ENCODE assay signal across 12 cellular contexts in genomic region chr6:6730831-6731230, GRCh38.
DNase-seq lines count a peak whose midpoint lies in the region; FAIRE-seq and TF ChIP-seq lines count a peak whose summit lies in the region.
"Had no signal": no experiment of that assay in that cellular context is flagged by ENCODE, and none has a peak within 500 bp of the region (broad histone marks: within the 10 kb centered on the region; RNA-seq: fewer than 3 reads in every experiment).

No MANE protein-coding gene starts in this region.

- no peaks in the 10 kb centered on the region for H4K20me1 ChIP-seq in keratinocyte (ENCODE audit: control insufficient read depth, extremely low read depth, insufficient read depth, low read length)

- no peak overlapping the region for H3K4me3 Mint-ChIP-seq in HFFc6

- dilution Hi-C loops in keratinocyte (cut with MboI; ENCODE audit: extremely low pct_ligation_motif_present, low sequenced_read_pairs), result no loop called here

- peaks cover 6% of the 10 kb centered on the region for H3K4me1 ChIP-seq in keratinocyte (ENCODE audit: control insufficient read depth, extremely low read depth, insufficient read depth, low read length)
- no peaks in the 10 kb centered on the region for H3K4me1 ChIP-seq in ovary (ENCODE audit: insufficient read depth)

- no peak for TF ChIP-seq POLR2A in ovary (IDR thresholded peaks at IDR 0.05)

- CTCF ChIA-PET in AG04449 (lab: Yijun Ruan, JAX), result interaction anchor here (0.9 to 1.1 kb wide), 2 partner anchors 9 to 13 kb away, joined by 3 to 4 read pairs; no protein-coding TSS in a partner anchor

- TF ChIP-seq EP300 in ovary (IDR thresholded peaks at IDR 0.05), result no peak

- peaks cover 16% of the 10 kb centered on the region for H3K4me1 Mint-ChIP-seq in HFFc6 (ENCODE audit: low read depth)

- intact Hi-C loops in ovary (cut with DNase I), result no loop called here

- TF ChIP-seq CTCF in AG04449 (IDR thresholded peaks at IDR 0.05; ENCODE audit: insufficient read depth, low read length, missing control alignments) (no peak), HFFc6 (IDR thresholded peaks at IDR 0.05) (no peak), keratinocyte (optimal IDR thresholded peaks at IDR 0.05 in 1 of 3, IDR thresholded peaks at IDR 0.05 in 1 of 3, conservative IDR thresholded peaks at IDR 0.05 in 1 of 3; ENCODE audit: extremely low read depth in 1 of 3, insufficient read depth in 2 of 3, low read length in 3 of 3) (no peak), ovary (IDR thresholded peaks at IDR 0.05) (no peak)

- H3K36me3 ChIP-seq in keratinocyte (ENCODE audit: control insufficient read depth in 2 of 2, extremely low read depth in 1 of 2, insufficient read depth in 2 of 2, low read length in 2 of 2) (no peaks in the 10 kb centered on the region), ovary (no peaks in the 10 kb centered on the region)
- H3K36me3 ChIP-seq: suprapubic skin had no signal

- H3K79me2 ChIP-seq in keratinocyte (ENCODE audit: control insufficient read depth, insufficient read depth, low read length), result no peaks in the 10 kb centered on the region

- H3K27ac ChIP-seq in keratinocyte (ENCODE audit: control insufficient read depth, insufficient read depth, low read length), result no peak overlapping the region
- H3K27ac ChIP-seq in ovary, result no peak overlapping the region
- H3K27ac ChIP-seq: suprapubic skin had no signal

- no peaks in the 10 kb centered on the region for H3K9me3 ChIP-seq in keratinocyte (ENCODE audit: control insufficient read depth, low read depth, low read length)
- H3K9me3 ChIP-seq in ovary, result no peaks in the 10 kb centered on the region
- H3K9me3 ChIP-seq: suprapubic skin had no signal

- peak; percentile 78 for DNase-seq in AG04449 (ENCODE audit: low read depth, low spot score)
- DNase-seq in HFFc6, result peak; percentile 86
- peak; percentile 94 for DNase-seq in astrocyte of the hippocampus (ENCODE audit: low read depth, low spot score)
- no peak for DNase-seq in keratinocyte (ENCODE audit: low read depth, low spot score)
- DNase-seq in activated CD8-positive, alpha-beta memory T cell treated with anti-CD3 and anti-CD28 coated beads for 24 hours, result no peak
- DNase-seq in ovary, result no peak
- DNase-seq in COR-L47 (lab: John Stamatoyannopoulos, UW), result no peak
- no peak for DNase-seq in activated naive CD4-positive, alpha-beta T cell treated with Interleukin-2 at 50 U/mL for 16 hours
- DNase-seq: activated T-cell treated with anti-CD3 and anti-CD28 coated beads for 4 hours; effector memory CD4-positive, alpha-beta T cell had no signal

- no peak overlapping the region for H3K4me3 ChIP-seq in AG04449 (ENCODE audit: low read depth, low read length)
- no peak overlapping the region for H3K4me3 ChIP-seq in keratinocyte (ENCODE audit: control insufficient read depth in 2 of 3, extremely low read depth in 1 of 3, insufficient read depth in 2 of 3, low read depth in 1 of 3, low read length in 3 of 3)
- no peak overlapping the region for H3K4me3 ChIP-seq in ovary
- H3K4me3 ChIP-seq: lung, suprapubic skin had no signal

- no peaks in the 10 kb centered on the region for H3K9me3 Mint-ChIP-seq in HFFc6

- H3K9me1 ChIP-seq in keratinocyte (ENCODE audit: control insufficient read depth, extremely low read depth, insufficient read depth, low read length), result no peaks in the 10 kb centered on the region

- FAIRE-seq in keratinocyte (lab: Jason Lieb, UNC), result peak; percentile 88

- peaks cover 6% of the 10 kb centered on the region for H3K27me3 Mint-ChIP-seq in HFFc6 (ENCODE audit: insufficient read depth)

- peak overlapping the region; percentile 64 for H2AFZ ChIP-seq in keratinocyte (ENCODE audit: control insufficient read depth, low read length)

- no peaks in the 10 kb centered on the region for H3K36me3 Mint-ChIP-seq in HFFc6 (ENCODE audit: low read depth)

- H3K4me2 ChIP-seq in keratinocyte (ENCODE audit: control insufficient read depth, extremely low read depth, insufficient read depth, low read depth, low read length), result no peak overlapping the region

- no peak overlapping the region; the same call in 1 of the 2 replicates for H3K27ac Mint-ChIP-seq in HFFc6

- POLR2A ChIA-PET in AG04449 (lab: Yijun Ruan, JAX), result no interaction called here

- no peaks in the 10 kb centered on the region for H3K27me3 ChIP-seq in keratinocyte (ENCODE audit: control insufficient read depth, extremely low read depth, insufficient read depth, low read length)
- no peaks in the 10 kb centered on the region for H3K27me3 ChIP-seq in ovary
- H3K27me3 ChIP-seq: suprapubic skin had no signal

- WGBS in ovary, 3 donors, result 47 to 51% (median 49%) methylated on average over 2 of the region's 2 CpGs

- H3K9ac ChIP-seq in keratinocyte (ENCODE audit: control insufficient read depth, extremely low read depth, insufficient read depth, low read length), result no peak overlapping the region

Comparison
In these comparisons a context has a peak if more than half of its experiments do, and no peak if none do; other contexts are left out.
1. DNase-seq: peak in AG04449 (single experiment), HFFc6 (single experiment) and astrocyte of the hippocampus (single experiment); none in keratinocyte (single experiment), activated CD8-positive, alpha-beta memory T cell treated with anti-CD3 and anti-CD28 coated beads for 24 hours (single experiment), ovary (0 of 5), COR-L47 (single experiment) and activated naive CD4-positive, alpha-beta T cell treated with Interleukin-2 at 50 U/mL for 16 hours (single experiment).